ENCODE assay signal across 17 cellular contexts in genomic region chr10:125213541-125214282, GRCh38. TPM values are rescaled to one million over a fixed set of nuclear protein-coding genes. Genes with fewer than 3 reads are reported as not detected.
DNase-seq lines count a peak whose midpoint lies in the region; ATAC-seq lines count a peak whose summit lies in the region.
"Had no signal": no experiment of that assay in that cellular context is flagged by ENCODE, and none has a peak within 500 bp of the region (broad histone marks: within the 10 kb centered on the region; RNA-seq: fewer than 3 reads in every experiment).

No MANE protein-coding gene starts in this region.

- no peak for ATAC-seq in HG03565 (IDR thresholded peaks at IDR 0.05; ENCODE audit: unreplicated experiment)
- ATAC-seq: PC-3 had no signal

- 66 to 76% methylated on average over 8 to 9 of the region's 10 CpGs for WGBS in mesodermal cell (ENCODE audit: insufficient coverage in 2 of 2), 2 experiments

- peaks cover 15% of the 10 kb centered on the region for H3K4me1 ChIP-seq in mesodermal cell (ENCODE audit: control insufficient read depth, insufficient read depth, low read length, poor library complexity, severe bottlenecking)

- H3K4me3 ChIP-seq in mesodermal cell (ENCODE audit: extremely low read depth, insufficient read depth, low read length, poor library complexity, severe bottlenecking): no peak overlapping the region

- peak overlapping the region; percentile 73 for H3K27ac ChIP-seq in mesodermal cell (ENCODE audit: low read depth, low read length, severe bottlenecking)
- H3K27ac ChIP-seq: HL-60 had no signal

- H3K36me3 ChIP-seq in mesodermal cell (ENCODE audit: control insufficient read depth, insufficient read depth, low read length): no peaks in the 10 kb centered on the region

- in situ Hi-C loops in SK-MEL-5 (cut with HindIII; ENCODE audit: low pct_unique_long_range_greater_than_20kb, low sequenced_read_pairs): no loop called here

- DNase-seq in SK-MEL-5 (ENCODE audit: low read depth, low spot score): peak; percentile 83
- DNase-seq in epidermal melanocyte (ENCODE audit: insufficient read length, low spot score): peak; percentile 48
- peak; percentile 36 for DNase-seq in superior temporal gyrus (ENCODE audit: extremely low spot score)
- no peak for DNase-seq in activated effector memory CD4-positive, alpha-beta T cell treated with anti-CD3 and anti-CD28 coated beads, Interleukin-2, amount 50 U/mL, for 16 hours
- no peak for DNase-seq in activated CD8-positive, alpha-beta memory T cell treated with anti-CD3 and anti-CD28 coated beads for 24 hours
- DNase-seq: CD4-positive, alpha-beta memory T cell; DND-41; H9; KBM-7; NCI-H1417 treated with DMSO at 0.1 percent for 48 hours; NCI-H1930; NCI-H446; NCI-H748 treated with DMSO at 0.1 percent for 48 hours; PC-3 had no signal

- H3K9me3 ChIP-seq in mesodermal cell (ENCODE audit: control insufficient read depth, low read length): no peaks in the 10 kb centered on the region

RNA-seq across cellular contexts. Expression of gene CTBP2, which starts 53.3 kb away (rescaled TPM):
- total RNA-seq in SK-MEL-5 (2014; rRNA removed; shearing (Covaris generic)): 38.1 and 39.6 TPM in 2 replicates
- polyA plus RNA-seq in SK-MEL-5 (2015; cell fraction: cytosol; rRNA removed): 45.9 and 46.9 TPM in 2 replicates
- polyA plus RNA-seq in SK-MEL-5 (2015; cell fraction: nucleus; rRNA removed): 46.4 and 54.6 TPM in 2 replicates
- 121 TPM for polyA plus RNA-seq in mesodermal cell (2013, experiment 1 of 2)
- polyA plus RNA-seq in mesodermal cell (2013, experiment 2 of 2): 108 TPM

Comparison
In these comparisons a context has a peak if more than half of its experiments do, and no peak if none do; other contexts are left out.
1. DNase-seq: peak in SK-MEL-5 (single experiment), epidermal melanocyte (single experiment) and superior temporal gyrus (single experiment); none in activated effector memory CD4-positive, alpha-beta T cell treated with anti-CD3 and anti-CD28 coated beads, Interleukin-2, amount 50 U/mL, for 16 hours (single experiment) and activated CD8-positive, alpha-beta memory T cell treated with anti-CD3 and anti-CD28 coated beads for 24 hours (single experiment).